In genomic region chr10:134205-134742, GRCh38 we compare ENCODE assay signal across 8 cellular contexts. TPM values are rescaled to one million over a fixed set of nuclear protein-coding genes. Genes with fewer than 3 reads are reported as not detected.
A peak's percentile ranks its signal among the peaks of the same experiment; 100 is the strongest.
DNase-seq lines count a peak whose midpoint lies in the region; ATAC-seq and TF ChIP-seq lines count a peak whose summit lies in the region.

No MANE protein-coding gene starts in this region.

- no peaks in the 10 kb centered on the region for H3K9me3 ChIP-seq in A673 (ENCODE audit: low read depth, low read length, poor library complexity, severe bottlenecking)
- no peaks in the 10 kb centered on the region for H3K9me3 ChIP-seq in stomach smooth muscle (ENCODE audit: control insufficient read depth in 2 of 2, low read length in 2 of 2)

- H3K9ac ChIP-seq in stomach smooth muscle (ENCODE audit: low read length in 2 of 2), result peak overlapping the region; percentile 84 to 86

- H3K27me3 ChIP-seq in A673 (replicated peaks; ENCODE audit: insufficient read depth, low read depth, low read length, poor library complexity) (no peaks in the 10 kb centered on the region), brain microvascular endothelial cell (replicated peaks) (no peaks in the 10 kb centered on the region), stomach smooth muscle (ENCODE audit: control insufficient read depth in 1 of 2, insufficient read depth in 2 of 2, low read length in 2 of 2) (no peaks in the 10 kb centered on the region)

- intact Hi-C loops in A673 (cut with micrococcal nuclease; ENCODE audit: unreplicated experiment), result no loop called here

- TF ChIP-seq CTCF in A673 (conservative IDR thresholded peaks at IDR 0.05; ENCODE audit: low read depth, low read length), result no peak
- TF ChIP-seq CTCF in GM12875 (IDR thresholded peaks at IDR 0.05; ENCODE audit: borderline replicate concordance, insufficient read depth, low read depth, low read length), result no peak
- TF ChIP-seq CTCF in brain microvascular endothelial cell (IDR thresholded peaks at IDR 0.05; ENCODE audit: low read depth, low read length, missing control alignments), result no peak

- H3K36me3 ChIP-seq in A673 (ENCODE audit: insufficient read depth, low read length, poor library complexity, severe bottlenecking) (no peaks in the 10 kb centered on the region), brain microvascular endothelial cell (replicated peaks) (no peaks in the 10 kb centered on the region), stomach smooth muscle (ENCODE audit: control insufficient read depth in 2 of 2, insufficient read depth in 2 of 2, low read length in 2 of 2) (no peaks in the 10 kb centered on the region)

- POLR2A ChIA-PET in A673 (lab: Charles Lee; ENCODE audit: low non-redundant PET), result no interaction called here

- BruUV-seq in A673 (replicated peaks; lab: Mats Ljungman, UMichigan), result no TSS peak

- no peak for DNase-seq in A673 (ENCODE audit: low spot score)
- DNase-seq in NCI-H748 (lab: John Stamatoyannopoulos, UW; ENCODE audit: unreplicated experiment), result peak; percentile 45
- DNase-seq in brain microvascular endothelial cell, result no peak
- DNase-seq in left lobe of liver (ENCODE audit: low spot score), result no peak
- no peak for DNase-seq in NCI-H226

- peak overlapping the region; percentile 97 for H3K27ac ChIP-seq in A673 (ENCODE audit: low read depth, low read length, poor library complexity, severe bottlenecking)
- peak overlapping the region; percentile 78 for H3K27ac ChIP-seq in brain microvascular endothelial cell
- peak overlapping the region; percentile 76 for H3K27ac ChIP-seq in stomach smooth muscle (ENCODE audit: low read length)

- H3K4me3 ChIP-seq in A673 (ENCODE audit: low read depth, low read length, poor library complexity, severe bottlenecking), result peak overlapping the region; percentile 66
- H3K4me3 ChIP-seq in GM12875 (ENCODE audit: low read depth, low read length), result peak overlapping the region; percentile 84
- peak overlapping the region; percentile 67 for H3K4me3 ChIP-seq in brain microvascular endothelial cell (ENCODE audit: low read depth, low read length)
- peak overlapping the region; percentile 83 to 94 for H3K4me3 ChIP-seq in stomach smooth muscle (ENCODE audit: low read length in 2 of 2)

- H3K4me1 ChIP-seq in A673 (ENCODE audit: insufficient read depth, low read length, poor library complexity, severe bottlenecking), result peaks cover 16% of the 10 kb centered on the region
- H3K4me1 ChIP-seq in stomach smooth muscle (ENCODE audit: control insufficient read depth, insufficient read depth, low read length), result peaks cover 27% of the 10 kb centered on the region

- CTCF ChIA-PET in A673 (lab: Charles Lee), result no interaction called here

- in situ Hi-C loops in brain microvascular endothelial cell (cut with HindIII; ENCODE audit: low pct_ligation_motif_present, low sequenced_read_pairs), result no loop called here

- ATAC-seq in HG02840 (IDR thresholded peaks at IDR 0.05; ENCODE audit: low FRiP score, unreplicated experiment), result peak; percentile 28
- peak; percentile 16 for ATAC-seq in left lobe of liver

RNA-seq across cellular contexts. Expression of gene ZMYND11, which starts 1.0 kb away (rescaled TPM):
- 81.2 and 82.8 TPM in 2 replicates for total RNA-seq in A673 (2021)
- 24.3 TPM for total RNA-seq in left lobe of liver
